Comparison of ENCODE assay signal across 10 cellular contexts in the genomic region with DNA sequence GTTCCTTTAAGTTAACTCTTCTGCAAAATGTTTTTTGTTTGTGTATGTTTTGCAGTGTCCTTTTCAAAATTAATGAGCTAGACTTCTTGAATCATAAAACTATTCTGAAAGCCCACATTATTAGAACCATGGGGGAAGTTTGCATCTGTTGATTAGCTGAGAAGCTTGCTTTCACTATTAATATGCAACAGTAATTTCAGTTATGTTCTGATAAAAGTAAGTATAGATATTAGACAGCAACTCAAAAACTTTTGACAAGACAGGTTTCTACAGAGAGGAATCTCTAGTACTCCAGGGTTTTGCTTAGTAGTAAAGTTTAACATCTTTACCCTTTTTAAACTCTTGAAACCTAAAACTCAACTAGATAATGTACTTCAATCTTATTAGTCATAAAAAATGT.
A peak's percentile ranks its signal among the peaks of the same experiment; 100 is the strongest.
DNase-seq lines count a peak whose midpoint lies in the region; ATAC-seq, FAIRE-seq and TF ChIP-seq lines count a peak whose summit lies in the region.
"Had no signal": no experiment of that assay in that cellular context is flagged by ENCODE, and none has a peak within 500 bp of the region (broad histone marks: within the 10 kb centered on the region; RNA-seq: fewer than 3 reads in every experiment).

No MANE protein-coding gene starts in this region.

- H3K4me3 ChIP-seq in naive thymus-derived CD4-positive, alpha-beta T cell (ENCODE audit: low read length) = peak overlapping the region; percentile 10
- H3K4me3 ChIP-seq in pancreas = no peak overlapping the region

- no peaks in the 10 kb centered on the region for H3K27me3 Mint-ChIP-seq in activated T-cell treated with anti-CD3 and anti-CD28 coated beads, Interleukin-2, amount 50 U/mL, for 4 hours (ENCODE audit: low read depth)
- no peaks in the 10 kb centered on the region for H3K27me3 Mint-ChIP-seq in naive thymus-derived CD4-positive, alpha-beta T cell

- no peak for TF ChIP-seq CTCF in pancreas (IDR thresholded peaks at IDR 0.05)

- peaks cover 71% of the 10 kb centered on the region for H3K4me1 Mint-ChIP-seq in activated T-cell treated with anti-CD3 and anti-CD28 coated beads, Interleukin-2, amount 50 U/mL, for 4 hours (ENCODE audit: low read depth)
- H3K4me1 Mint-ChIP-seq in naive thymus-derived CD4-positive, alpha-beta T cell = peaks cover 37 to 89% (median 76%) of the 10 kb centered on the region in 7 donors

- POLR2A ChIA-PET in naive thymus-derived CD4-positive, alpha-beta T cell (lab: Charles Lee) = interaction anchor here (0.7 to 5.4 kb wide), 5 partner anchors 9 to 330 kb away, joined by 3 to 90 read pairs (median 5); no protein-coding TSS in a partner anchor

- no peak for DNase-seq in activated T-cell treated with anti-CD3 and anti-CD28 coated beads, Interleukin-2, amount 50 U/mL, for 4 hours
- DNase-seq in activated T-cell treated with anti-CD3 and anti-CD28 coated beads, Interleukin-2, amount 50 U/mL, for 48 hours = no peak
- no peak for DNase-seq in naive thymus-derived CD4-positive, alpha-beta T cell
- no peak for DNase-seq in germinal center (ENCODE audit: low spot score)
- no peak for DNase-seq in COLO829 (ENCODE audit: low spot score)
- DNase-seq in pancreas = no peak
- DNase-seq: activated gamma-delta T cell treated with Interleukin-2 at 50 U/mL for 16 hours, NCI-H226 had no signal

- H3K27ac ChIP-seq in naive thymus-derived CD4-positive, alpha-beta T cell (ENCODE audit: low read depth, low read length) = no peak overlapping the region
- H3K27ac ChIP-seq in pancreas = no peak overlapping the region

- H3K9me3 Mint-ChIP-seq in activated T-cell treated with anti-CD3 and anti-CD28 coated beads, Interleukin-2, amount 50 U/mL, for 4 hours = peaks cover 3% of the 10 kb centered on the region
- H3K9me3 Mint-ChIP-seq in naive thymus-derived CD4-positive, alpha-beta T cell = peaks cover 0 to 10% (median 5%) of the 10 kb centered on the region in 11 donors

- CTCF ChIA-PET in naive thymus-derived CD4-positive, alpha-beta T cell (lab: Charles Lee) = interaction anchor here (0.5 to 3.4 kb wide), 8 partner anchors 14 to 339 kb away, joined by 3 to 7 read pairs (median 3); no protein-coding TSS in a partner anchor

- H3K4me1 ChIP-seq in naive thymus-derived CD4-positive, alpha-beta T cell (ENCODE audit: control insufficient read depth in 2 of 2, insufficient read depth in 2 of 2, low read length in 2 of 2) = peaks cover 42 to 72% of the 10 kb centered on the region in 2 donors
- H3K4me1 ChIP-seq in pancreas = no peaks in the 10 kb centered on the region

- intact Hi-C loops in naive thymus-derived CD4-positive, alpha-beta T cell (cut with micrococcal nuclease) = loop anchor here in 1 of 2 donors (1.0 kb wide), 1 partner anchor 37 kb away; no protein-coding TSS in a partner anchor
- intact Hi-C loops in pancreas (cut with DNase I) = no loop called here

- H3K36me3 Mint-ChIP-seq in activated T-cell treated with anti-CD3 and anti-CD28 coated beads, Interleukin-2, amount 50 U/mL, for 4 hours (ENCODE audit: insufficient read depth) = peaks cover 5% of the 10 kb centered on the region
- peaks cover 10 to 28% (median 14%) of the 10 kb centered on the region in 5 donors for H3K36me3 Mint-ChIP-seq in naive thymus-derived CD4-positive, alpha-beta T cell

- H3K9me3 ChIP-seq in naive thymus-derived CD4-positive, alpha-beta T cell (ENCODE audit: control insufficient read depth in 2 of 3, low read length in 3 of 3) = no peaks in the 10 kb centered on the region
- H3K9me3 ChIP-seq in pancreas = no peaks in the 10 kb centered on the region

- peak overlapping the region; percentile 33 to 96 (median 74) for H3K27ac Mint-ChIP-seq in naive thymus-derived CD4-positive, alpha-beta T cell

- peak; percentile 40 to 47 for ATAC-seq in activated T-cell treated with anti-CD3 and anti-CD28 coated beads, Interleukin-2, amount 50 U/mL, for 4 hours
- peak; percentile 75 for ATAC-seq in GM21723 (IDR thresholded peaks at IDR 0.05; ENCODE audit: unreplicated experiment)
- ATAC-seq in HG03354 (IDR thresholded peaks at IDR 0.05; ENCODE audit: poor library complexity, severe bottlenecking, unreplicated experiment) = peak; percentile 66
- ATAC-seq in naive thymus-derived CD4-positive, alpha-beta T cell = no peak
- no peak for ATAC-seq in pancreas

- FAIRE-seq in pancreas (lab: Jason Lieb, UNC) = no peak

- H3K4me3 Mint-ChIP-seq in activated T-cell treated with anti-CD3 and anti-CD28 coated beads, Interleukin-2, amount 50 U/mL, for 4 hours = no peak overlapping the region
- H3K4me3 Mint-ChIP-seq in naive thymus-derived CD4-positive, alpha-beta T cell = peak overlapping the region in 9 of 10 donors; percentile 30 to 61 (median 47)

- no peaks in the 10 kb centered on the region for H3K36me3 ChIP-seq in naive thymus-derived CD4-positive, alpha-beta T cell (ENCODE audit: control insufficient read depth in 2 of 3, insufficient read depth in 3 of 3, low read length in 3 of 3)
- H3K36me3 ChIP-seq in pancreas = no peaks in the 10 kb centered on the region

- no peaks in the 10 kb centered on the region for H3K27me3 ChIP-seq in naive thymus-derived CD4-positive, alpha-beta T cell (ENCODE audit: control insufficient read depth in 2 of 2, insufficient read depth in 2 of 2, low read length in 2 of 2)
- H3K27me3 ChIP-seq in pancreas = no peaks in the 10 kb centered on the region

Comparison
In these comparisons a context has a peak if more than half of its experiments do, and no peak if none do; other contexts are left out.
1. ATAC-seq: peak in activated T-cell treated with anti-CD3 and anti-CD28 coated beads, Interleukin-2, amount 50 U/mL, for 4 hours (2 of 2), GM21723 (single experiment) and HG03354 (single experiment); none in naive thymus-derived CD4-positive, alpha-beta T cell (single experiment) and pancreas (0 of 4).